In genomic region chr3:125318497-125318847, GRCh38 we compare ENCODE assay signal across 16 cellular contexts. TPM values are rescaled to one million over a fixed set of nuclear protein-coding genes. Genes with fewer than 3 reads are reported as not detected.
DNase-seq lines count a peak whose midpoint lies in the region; ATAC-seq, FAIRE-seq and TF ChIP-seq lines count a peak whose summit lies in the region.
"Had no signal": no experiment of that assay in that cellular context is flagged by ENCODE, and none has a peak within 500 bp of the region (broad histone marks: within the 10 kb centered on the region; RNA-seq: fewer than 3 reads in every experiment).

No MANE protein-coding gene starts in this region.

- peaks cover 5% of the 10 kb centered on the region for H3K9me3 Mint-ChIP-seq in Calu3 (ENCODE audit: low read depth, unreplicated experiment)
- H3K9me3 Mint-ChIP-seq: activated T-helper 17 cell treated with anti-CD3 and anti-CD28 coated beads, Interleukin-2, amount 50 U/mL, for 72 hours had no signal

- peak overlapping the region; percentile 80 for H3K27ac Mint-ChIP-seq in Calu3 (ENCODE audit: unreplicated experiment)
- H3K27ac Mint-ChIP-seq: activated T-helper 17 cell treated with anti-CD3 and anti-CD28 coated beads, Interleukin-2, amount 50 U/mL, for 72 hours had no signal

- H3K4me3 ChIP-seq in HUES6 (ENCODE audit: low read depth, low read length) (no peak overlapping the region), bronchial epithelial cell (ENCODE audit: low read depth, low read length) (no peak overlapping the region), mesendoderm (ENCODE audit: low read length) (no peak overlapping the region), gastrocnemius medialis (no peak overlapping the region)
- H3K4me3 ChIP-seq: HAP-1, left ventricle myocardium inferior, spleen had no signal

- H2AK5ac ChIP-seq in mesendoderm (ENCODE audit: low read length): no peak overlapping the region

- no peak overlapping the region for H4K5ac ChIP-seq in mesendoderm (ENCODE audit: low read length)

- no peak for TF ChIP-seq POLR2A in gastrocnemius medialis (IDR thresholded peaks at IDR 0.05)

- WGBS in mesendoderm (ENCODE audit: extremely low coverage, insufficient coverage, low lambda C conversion rate): no CpG with 5 or more reads among the region's 3 CpGs

- peak overlapping the region; percentile 95 for H3K23ac ChIP-seq in mesendoderm (ENCODE audit: low read length)

- no peaks in the 10 kb centered on the region for H3K79me2 ChIP-seq in mesendoderm (ENCODE audit: control insufficient read depth, insufficient read depth, low read length)

- H3K9ac ChIP-seq in HUES6 (ENCODE audit: low read length): no peak overlapping the region
- H3K9ac ChIP-seq in mesendoderm (ENCODE audit: low read length): no peak overlapping the region

- no peak overlapping the region for H3K4ac ChIP-seq in mesendoderm (ENCODE audit: low read depth, low read length)

- H3K27ac ChIP-seq in HUES6 (ENCODE audit: low read depth, low read length): 0 out of 2 replicates have a peak overlapping the region, but pooled peaks have one; percentile 29
- no peak overlapping the region for H3K27ac ChIP-seq in mesendoderm (ENCODE audit: low read depth, low read length)
- H3K27ac ChIP-seq in gastrocnemius medialis: no peak overlapping the region
- H3K27ac ChIP-seq: left ventricle myocardium inferior, RWPE1, spleen had no signal

- CTCF ChIA-PET in Calu3 (lab: Charles Lee): interaction anchor here (1.1 to 1.2 kb wide), 2 partner anchors 81 to 329 kb away, joined by 3 read pairs; no protein-coding TSS in a partner anchor
- CTCF ChIA-PET in GM10248 (lab: Yijun Ruan, JAX): interaction anchor here (1.1 to 2.7 kb wide), 5 partner anchors 9 to 30 kb away, joined by 3 to 12 read pairs (median 3); no protein-coding TSS in a partner anchor

- H3K56ac ChIP-seq in mesendoderm (ENCODE audit: low read length): no peak overlapping the region

- H3K4me3 Mint-ChIP-seq in Calu3 (ENCODE audit: low read depth, unreplicated experiment): peak overlapping the region; percentile 24
- H3K4me3 Mint-ChIP-seq: activated T-helper 17 cell treated with anti-CD3 and anti-CD28 coated beads, Interleukin-2, amount 50 U/mL, for 72 hours had no signal

- H3K79me1 ChIP-seq in mesendoderm (ENCODE audit: low read length): peaks cover 1% of the 10 kb centered on the region

- ATAC-seq in HG02571 (IDR thresholded peaks at IDR 0.05; ENCODE audit: unreplicated experiment) (no peak), gastrocnemius medialis (no peak)
- ATAC-seq: activated T-helper 17 cell treated with anti-CD3 and anti-CD28 coated beads, Interleukin-2, amount 50 U/mL, for 72 hours had no signal

- POLR2A ChIA-PET in GM10248 (lab: Yijun Ruan, JAX): no interaction called here

- H3K18ac ChIP-seq in mesendoderm (ENCODE audit: low read length): no peak overlapping the region

- H3K27me3 Mint-ChIP-seq in Calu3 (ENCODE audit: unreplicated experiment): no peaks in the 10 kb centered on the region
- H3K27me3 Mint-ChIP-seq: activated T-helper 17 cell treated with anti-CD3 and anti-CD28 coated beads, Interleukin-2, amount 50 U/mL, for 72 hours had no signal

- in situ Hi-C loops in gastrocnemius medialis (cut with MboI; ENCODE audit: low sequenced_read_pairs in 4 of 4): no loop called here

- peak; percentile 36 for FAIRE-seq in bronchial epithelial cell (lab: Jason Lieb, UNC)

- no peak overlapping the region for H4K8ac ChIP-seq in mesendoderm (ENCODE audit: low read depth, low read length)

- TF ChIP-seq CTCF in Calu3 (IDR thresholded peaks at IDR 0.05; ENCODE audit: unreplicated experiment) (no peak), bronchial epithelial cell (IDR thresholded peaks at IDR 0.05; ENCODE audit: insufficient read depth, low read length, severe bottlenecking) (no peak), GM10248 (IDR thresholded peaks at IDR 0.05; ENCODE audit: control extremely low read depth, extremely low read depth, low read depth, missing control alignments) (no peak), gastrocnemius medialis (IDR thresholded peaks at IDR 0.05 in 4 of 5, conservative IDR thresholded peaks at IDR 0.05 in 1 of 5) (no peak)

- peaks cover 22% of the 10 kb centered on the region for H3K36me3 Mint-ChIP-seq in Calu3 (ENCODE audit: insufficient read depth, unreplicated experiment)

- H3K36me3 ChIP-seq in HUES6 (ENCODE audit: control insufficient read depth, insufficient read depth, low read length) (peaks cover under 1% of the 10 kb centered on the region; the same call in 1 of the 2 replicates), bronchial epithelial cell (ENCODE audit: control insufficient read depth, insufficient read depth, low read length) (no peaks in the 10 kb centered on the region), mesendoderm (ENCODE audit: control insufficient read depth, insufficient read depth, low read length) (no peaks in the 10 kb centered on the region), gastrocnemius medialis (no peaks in the 10 kb centered on the region)

- H2BK120ac ChIP-seq in mesendoderm (ENCODE audit: low read depth, low read length): no peak overlapping the region

- BruUV-seq in Calu3 (replicated peaks; lab: Mats Ljungman, UMichigan): no TSS peak

- peaks cover 39% of the 10 kb centered on the region for H3K4me1 Mint-ChIP-seq in Calu3 (ENCODE audit: low read depth, unreplicated experiment)

- H3K27me3 ChIP-seq in HUES6 (ENCODE audit: control insufficient read depth, insufficient read depth, low read length): no peaks in the 10 kb centered on the region
- no peaks in the 10 kb centered on the region for H3K27me3 ChIP-seq in bronchial epithelial cell (ENCODE audit: control insufficient read depth, insufficient read depth, low read length)
- H3K27me3 ChIP-seq in mesendoderm (ENCODE audit: insufficient read depth, low read length, poor library complexity): no peaks in the 10 kb centered on the region
- H3K27me3 ChIP-seq in gastrocnemius medialis: no peaks in the 10 kb centered on the region
- H3K27me3 ChIP-seq: spleen had no signal

- no peak overlapping the region for H2BK5ac ChIP-seq in mesendoderm (ENCODE audit: low read length)

- H2BK15ac ChIP-seq in mesendoderm (replicated peaks; ENCODE audit: low read depth): no peak overlapping the region

- DNase-seq in Calu3: no peak
- DNase-seq in bronchial epithelial cell (ENCODE audit: low read depth): no peak
- DNase-seq in mesendoderm: no peak
- no peak for DNase-seq in GM10248 (ENCODE audit: extremely low spot score)
- DNase-seq in gastrocnemius medialis: no peak
- no peak for DNase-seq in activated gamma-delta T cell (lab: John Stamatoyannopoulos, UW)
- DNase-seq: activated CD8-positive, alpha-beta memory T cell treated with anti-CD3 and anti-CD28 coated beads for 24 hours; left ventricle myocardium inferior; NCI-H226; NK-92 treated with Interleukin-12 subunit alpha and Interleukin-12 subunit beta, amount 100 ng/mL, for 24 hours; spleen had no signal

- intact Hi-C loops in Calu3 (cut with micrococcal nuclease; ENCODE audit: unreplicated experiment) (no loop called here), gastrocnemius medialis (cut with DNase I; ENCODE audit: low total_unique reads) (no loop called here)

- H3K4me1 ChIP-seq in HUES6 (ENCODE audit: control insufficient read depth, insufficient read depth, low read length): peaks cover 13% of the 10 kb centered on the region
- peaks cover 2% of the 10 kb centered on the region for H3K4me1 ChIP-seq in mesendoderm (ENCODE audit: control insufficient read depth, low read depth, low read length)
- H3K4me1 ChIP-seq in gastrocnemius medialis: peaks cover 0 to 6% of the 10 kb centered on the region in 2 donors
- H3K4me1 ChIP-seq: left ventricle myocardium inferior had no signal

- H3K9me3 ChIP-seq in HUES6 (ENCODE audit: control insufficient read depth, insufficient read depth, low read depth, low read length) (no peaks in the 10 kb centered on the region), gastrocnemius medialis (no peaks in the 10 kb centered on the region)
- H3K9me3 ChIP-seq: HAP-1, left ventricle myocardium inferior, spleen had no signal

- no peak overlapping the region for H3K4me2 ChIP-seq in mesendoderm (ENCODE audit: low read length)

RNA-seq across cellular contexts. Expression of gene ZNF148, which starts 56.7 kb away (rescaled TPM):
- total RNA-seq in Calu3 (2022) (55.0 and 60.7 TPM in 2 replicates), bronchial epithelial cell (24.1 and 26.1 TPM in 2 replicates), gastrocnemius medialis (10 to 100 TPM; 17.0 to 34.9 (median 20.0) TPM)
- polyA plus RNA-seq in mesendoderm (2013, experiment 1 of 2): 7.8 TPM
- polyA plus RNA-seq in mesendoderm (2013, experiment 2 of 2): 8.1 TPM
